23 cellular contexts compared by ENCODE assay signal in genomic region chr11:90493379-90493778, GRCh38.
"Had no signal": no experiment of that assay in that cellular context is flagged by ENCODE, and none has a peak within 500 bp of the region (broad histone marks: within the 10 kb centered on the region; RNA-seq: fewer than 3 reads in every experiment).

No MANE protein-coding gene starts in this region.

- H3K4me3 ChIP-seq: breast epithelium had no signal

- H3K27ac ChIP-seq: breast epithelium, VCaP had no signal

- H3K27me3 ChIP-seq: breast epithelium had no signal

- DNase-seq: activated CD4-positive, alpha-beta T cell treated with anti-CD3 and anti-CD28 coated beads for 4 hours; activated CD4-positive, alpha-beta T cell treated with anti-CD3 and anti-CD28 coated beads, Interleukin-2, amount 50 U/mL, for 4 hours; activated CD8-positive, alpha-beta memory T cell treated with anti-CD3 and anti-CD28 coated beads, Interleukin-2, amount 50 U/mL, for 48 hours; activated CD8-positive, alpha-beta T cell treated with anti-CD3 and anti-CD28 coated beads, Interleukin-2, amount 10 ng/mL, durations not matched to agents 7 days and 5 days; activated naive CD4-positive, alpha-beta T cell; activated T-cell treated with anti-CD3 and anti-CD28 coated beads, Interleukin-2, amount 50 U/mL, for 1 hour; aorta; caudate nucleus; KG1; NCI-H1092; NCI-H1417; NCI-H1930; NCI-H345; NCI-H510A; NCI-H69; PC-3; SHP77 treated with DMSO at 0.1 percent for 48 hours; T-cell; T-helper 2 cell; T1000 had no signal

- H3K4me1 ChIP-seq: breast epithelium had no signal

- H3K9me3 ChIP-seq: breast epithelium had no signal

- ATAC-seq: activated CD4-positive, CD25-positive, alpha-beta regulatory T cell treated with anti-CD3 and anti-CD28 coated beads, Interleukin-2, amount 50 U/mL, for 24 hours; activated CD8-positive, alpha-beta T cell treated with anti-CD3 and anti-CD28 coated beads, Interleukin-2, amount 10 ng/mL, durations not matched to agents 7 days and 5 days; PC-3; T-cell had no signal

- H3K36me3 ChIP-seq: breast epithelium had no signal
